ENCODE assay signal across 8 cellular contexts in the genomic region with DNA sequence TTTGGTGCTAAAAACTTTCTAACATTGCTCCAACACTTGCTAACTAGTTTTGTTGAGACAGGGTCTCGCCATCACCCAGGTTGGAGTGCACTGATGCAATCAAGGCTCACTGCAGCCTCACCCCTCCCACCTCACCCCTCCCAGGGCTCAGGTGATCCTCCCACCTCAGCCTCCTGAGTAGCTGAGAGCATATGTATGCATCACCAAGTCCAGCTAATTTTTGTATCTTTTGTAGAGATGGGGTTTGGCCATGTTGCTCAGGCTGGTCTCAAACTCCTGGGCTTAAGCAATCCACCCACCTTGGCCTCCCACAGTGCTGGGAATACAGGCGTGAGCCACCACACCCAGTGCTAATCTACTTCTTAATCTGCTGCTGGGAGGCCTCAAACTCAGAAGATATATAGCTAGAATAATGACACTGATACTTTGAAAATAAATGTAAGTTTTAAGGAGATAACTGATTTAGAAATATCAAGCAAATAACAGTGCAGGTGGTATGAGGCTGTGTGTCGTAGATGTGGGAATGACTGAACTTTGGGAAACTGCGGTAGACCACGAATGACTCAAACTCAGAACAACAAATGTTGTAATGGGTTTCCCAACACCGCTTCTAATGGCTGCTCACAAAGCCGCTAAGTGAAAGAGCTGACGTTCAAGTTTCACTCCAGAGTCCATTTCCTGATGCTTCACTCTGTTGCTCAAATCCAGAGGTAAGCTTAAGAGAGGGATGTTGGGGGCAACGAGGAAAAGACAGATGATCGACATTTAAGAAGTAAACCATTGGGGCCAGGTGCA. TPM values are rescaled to one million over a fixed set of nuclear protein-coding genes. Genes with fewer than 3 reads are reported as not detected.
DNase-seq lines count a peak whose midpoint lies in the region; ATAC-seq lines count a peak whose summit lies in the region.

No MANE protein-coding gene starts in this region.

- peak; percentile 79 for ATAC-seq in GM19395 (IDR thresholded peaks at IDR 0.05; ENCODE audit: unreplicated experiment)
- ATAC-seq in HG03378 (IDR thresholded peaks at IDR 0.05; ENCODE audit: unreplicated experiment) = peak; percentile 70
- no peak for ATAC-seq in left colon

- no peak overlapping the region for H3K14ac ChIP-seq in trophoblast cell (ENCODE audit: low read length)

- H4K8ac ChIP-seq in trophoblast cell (ENCODE audit: low read depth, low read length) = no peak overlapping the region

- peaks cover 40% of the 10 kb centered on the region for H3K4me1 Mint-ChIP-seq in activated T-cell treated with anti-CD3 and anti-CD28 coated beads, Interleukin-2, amount 50 U/mL, for 24 hours (ENCODE audit: low read depth)

- no peaks in the 10 kb centered on the region for H4K20me1 ChIP-seq in BLaER1 treated with 17β-estradiol and CSF1 and Interleukin-3, amounts not matched to agents 10 nM and 100 nM

- no peak overlapping the region for H4K91ac ChIP-seq in trophoblast cell (ENCODE audit: low read depth, low read length)

- no peaks in the 10 kb centered on the region for H3K79me1 ChIP-seq in trophoblast cell (ENCODE audit: low read length)

- no peak overlapping the region for H2BK12ac ChIP-seq in trophoblast cell (ENCODE audit: low read length)

- no peaks in the 10 kb centered on the region for H3K9me3 Mint-ChIP-seq in activated T-cell treated with anti-CD3 and anti-CD28 coated beads, Interleukin-2, amount 50 U/mL, for 24 hours

- H4K12ac ChIP-seq in trophoblast cell (ENCODE audit: low read depth, low read length) = no peak overlapping the region

- no peak overlapping the region for H2BK5ac ChIP-seq in trophoblast cell (ENCODE audit: low read depth, low read length, poor library complexity)

- peaks cover 0 to 12% (median 7%) of the 10 kb centered on the region in 11 experiments; a peak in 7 of 22 replicates for H3K27me3 ChIP-seq in BLaER1 treated with 17β-estradiol and CSF1 and Interleukin-3, amounts not matched to agents 10 nM and 100 nM
- no peaks in the 10 kb centered on the region for H3K27me3 ChIP-seq in trophoblast cell (ENCODE audit: insufficient read depth, low read length)

- peak overlapping the region; percentile 75 for H3K27ac Mint-ChIP-seq in activated T-cell treated with anti-CD3 and anti-CD28 coated beads, Interleukin-2, amount 50 U/mL, for 24 hours

- H3K18ac ChIP-seq in trophoblast cell (ENCODE audit: low read length) = no peak overlapping the region

- H3K4me3 Mint-ChIP-seq in activated T-cell treated with anti-CD3 and anti-CD28 coated beads, Interleukin-2, amount 50 U/mL, for 24 hours = peak overlapping the region; percentile 18

- H3K4me2 ChIP-seq in BLaER1 treated with 17β-estradiol and CSF1 and Interleukin-3, amounts not matched to agents 10 nM and 100 nM = peak overlapping the region in 6 of 11 experiments; percentile 6 to 57 (median 26); a peak in 10 of 22 replicates
- H3K4me2 ChIP-seq in trophoblast cell (ENCODE audit: low read length) = no peak overlapping the region

- H3K4me1 ChIP-seq in BLaER1 treated with 17β-estradiol and CSF1 and Interleukin-3, amounts not matched to agents 10 nM and 100 nM = peaks cover 11 to 51% (median 26%) of the 10 kb centered on the region in 10 experiments; a peak in 18 of 20 replicates
- peaks cover 3 to 7% of the 10 kb centered on the region in 2 experiments for H3K4me1 ChIP-seq in trophoblast cell (ENCODE audit: control insufficient read depth in 1 of 2, insufficient read depth in 2 of 2, low read length in 2 of 2)

- DNase-seq in activated T-cell treated with anti-CD3 and anti-CD28 coated beads, Interleukin-2, amount 50 U/mL, for 24 hours = no peak
- DNase-seq in trophoblast cell = peak; percentile 72 to 87
- DNase-seq in activated gamma-delta T cell treated with Interleukin-2 at 50 U/mL for 16 hours = no peak
- no peak for DNase-seq in left colon
- DNase-seq in DMS79 (lab: John Stamatoyannopoulos, UW) = no peak

- no peak overlapping the region for H3K4ac ChIP-seq in trophoblast cell (ENCODE audit: low read depth, low read length)

- H3K79me2 ChIP-seq in trophoblast cell (ENCODE audit: control insufficient read depth, insufficient read depth, low read length, poor library complexity) = no peaks in the 10 kb centered on the region

- H2AFZ ChIP-seq in trophoblast cell (ENCODE audit: insufficient read depth, low read length, poor library complexity) = no peak overlapping the region

- no peak overlapping the region for H2BK120ac ChIP-seq in trophoblast cell (ENCODE audit: insufficient read depth, low read length, poor library complexity)

- H3K36me3 Mint-ChIP-seq in activated T-cell treated with anti-CD3 and anti-CD28 coated beads, Interleukin-2, amount 50 U/mL, for 24 hours (ENCODE audit: low read depth) = no peaks in the 10 kb centered on the region

- no peaks in the 10 kb centered on the region for H3K9me3 ChIP-seq in BLaER1 treated with 17β-estradiol and CSF1 and Interleukin-3, amounts not matched to agents 10 nM and 100 nM (replicated peaks in 1 of 11)
- H3K9me3 ChIP-seq in trophoblast cell (ENCODE audit: insufficient read depth, low read depth, low read length) = no peaks in the 10 kb centered on the region

- no peak overlapping the region for H3K23ac ChIP-seq in trophoblast cell (ENCODE audit: low read length)

- H3K27ac ChIP-seq in BLaER1 treated with 17β-estradiol and CSF1 and Interleukin-3, amounts not matched to agents 10 nM and 100 nM = peak overlapping the region in 6 of 11 experiments; percentile 3 to 40 (median 29); a peak in 5 of 22 replicates
- no peak overlapping the region for H3K27ac ChIP-seq in trophoblast cell (ENCODE audit: low read depth, low read length)

- H3K36me3 ChIP-seq in BLaER1 treated with 17β-estradiol and CSF1 and Interleukin-3, amounts not matched to agents 10 nM and 100 nM = no peaks in the 10 kb centered on the region
- no peaks in the 10 kb centered on the region for H3K36me3 ChIP-seq in trophoblast cell (ENCODE audit: control insufficient read depth in 1 of 2, insufficient read depth in 2 of 2, low read length in 2 of 2)

- no peak overlapping the region for H3K4me3 ChIP-seq in BLaER1 treated with 17β-estradiol and CSF1 and Interleukin-3, amounts not matched to agents 10 nM and 100 nM
- no peak overlapping the region for H3K4me3 ChIP-seq in trophoblast cell (ENCODE audit: low read depth, low read length)

- intact Hi-C loops in left colon (cut with DNase I, micrococcal nuclease) = no loop called here

- H3K9ac ChIP-seq in BLaER1 treated with 17β-estradiol and CSF1 and Interleukin-3, amounts not matched to agents 10 nM and 100 nM = no peak overlapping the region; a peak in 1 of 22 replicates
- no peak overlapping the region for H3K9ac ChIP-seq in trophoblast cell (ENCODE audit: low read length)

- WGBS in trophoblast cell (ENCODE audit: extremely low coverage, insufficient coverage, insufficient read length) = no CpG with 5 or more reads among the region's 10 CpGs

- no peak overlapping the region for H2AK5ac ChIP-seq in trophoblast cell (ENCODE audit: low read length)

- peaks cover 31% of the 10 kb centered on the region for H3K27me3 Mint-ChIP-seq in activated T-cell treated with anti-CD3 and anti-CD28 coated beads, Interleukin-2, amount 50 U/mL, for 24 hours

RNA-seq across cellular contexts. Expression of a gene that starts 10.0 kb away (rescaled TPM):
- 12.1 and 15.6 TPM in 2 replicates for polyA plus RNA-seq in trophoblast cell (2013)
- 10 to 100 TPM; 65.4 to 79.8 TPM for total RNA-seq in left colon

Comparison
In these comparisons a context has a peak if more than half of its experiments do, and no peak if none do; other contexts are left out.
1. DNase-seq: peak in trophoblast cell (2 of 2); none in activated T-cell treated with anti-CD3 and anti-CD28 coated beads, Interleukin-2, amount 50 U/mL, for 24 hours (single experiment), activated gamma-delta T cell treated with Interleukin-2 at 50 U/mL for 16 hours (single experiment), left colon (0 of 2) and DMS79 (single experiment).